In the genomic region with DNA sequence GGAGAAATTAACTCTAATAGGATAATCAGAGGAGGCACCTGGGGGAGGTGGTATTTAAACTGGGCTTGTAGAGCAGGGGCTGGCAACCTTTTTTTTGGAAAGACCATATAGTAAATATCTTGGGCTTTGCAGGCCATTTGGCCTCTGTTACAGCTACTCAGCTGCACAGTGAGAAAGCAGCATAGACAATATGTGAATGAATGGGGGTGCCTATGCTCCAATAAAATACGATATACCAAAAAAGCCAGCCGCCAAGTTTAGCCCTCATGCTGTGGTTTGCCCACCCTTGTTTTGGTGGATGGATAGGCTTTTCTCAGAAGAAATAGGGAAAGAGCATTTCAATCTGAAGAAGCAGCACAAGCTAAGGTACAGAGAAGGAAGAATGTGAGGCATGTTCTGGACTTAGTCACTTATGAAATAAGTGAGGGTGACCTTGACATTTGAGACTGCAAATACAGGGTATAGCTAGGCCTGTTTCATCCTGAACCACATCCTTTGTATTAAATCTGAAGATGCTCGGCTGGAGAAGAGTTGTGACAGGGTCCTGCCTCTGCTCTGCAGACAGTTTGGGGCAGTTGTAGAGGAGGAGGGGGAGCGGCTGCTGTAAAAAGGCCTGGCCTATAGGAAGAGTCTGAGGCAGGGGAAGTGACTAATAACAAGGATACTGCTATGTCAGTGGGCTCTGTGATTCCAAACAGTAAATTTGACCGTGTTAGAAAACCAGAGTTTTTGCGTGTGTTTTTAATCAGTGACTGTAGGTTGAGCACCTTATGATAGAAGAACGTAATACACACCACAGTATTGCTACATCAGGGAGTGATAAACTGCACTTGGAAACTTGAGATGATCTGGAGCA, we compare ENCODE assay signal across 10 cellular contexts.
DNase-seq lines count a peak whose midpoint lies in the region; ATAC-seq and TF ChIP-seq lines count a peak whose summit lies in the region.
"Had no signal": no experiment of that assay in that cellular context is flagged by ENCODE, and none has a peak within 500 bp of the region (broad histone marks: within the 10 kb centered on the region; RNA-seq: fewer than 3 reads in every experiment).

No MANE protein-coding gene starts in this region.

- no peak overlapping the region for H3K4me3 ChIP-seq in AG04449 (ENCODE audit: low read depth, low read length)

- CTCF ChIA-PET in AG04449 (lab: Yijun Ruan, JAX) = interaction anchor here (0.6 to 1.3 kb wide), 3 partner anchors 64 to 238 kb away, joined by 3 to 4 read pairs (median 3); no protein-coding TSS in a partner anchor

- peak overlapping the region; percentile 42 for H3K27ac ChIP-seq in caudate nucleus (ENCODE audit: low read depth, low read length)

- intact Hi-C loops in left colon (cut with DNase I, micrococcal nuclease) = no loop called here

- DNase-seq in AG04449 (ENCODE audit: low read depth, low spot score) (peak; percentile 28), HCEC 1CT (peak; percentile 36), caudate nucleus (lab: John Stamatoyannopoulos, UW) (no peak), left colon (no peak), GM03348 (ENCODE audit: low spot score) (no peak), OCI-M2 (lab: John Stamatoyannopoulos, UW; ENCODE audit: unreplicated experiment) (no peak), NCI-H146 treated with DMSO at 0.1 percent for 48 hours (lab: John Stamatoyannopoulos, UW; ENCODE audit: unreplicated experiment) (no peak), NOMO-1 treated with DMSO at 0.1 percent for 48 hours (lab: John Stamatoyannopoulos, UW; ENCODE audit: unreplicated experiment) (no peak)
- DNase-seq: activated T-cell treated with anti-CD3 and anti-CD28 coated beads for 4 hours; central memory CD4-positive, alpha-beta T cell had no signal

- ATAC-seq in left colon = peak; percentile 55

- no peak for TF ChIP-seq CTCF in AG04449 (IDR thresholded peaks at IDR 0.05; ENCODE audit: insufficient read depth, low read length, missing control alignments)

- POLR2A ChIA-PET in AG04449 (lab: Yijun Ruan, JAX) = no interaction called here

Comparison
In these comparisons a context has a peak if more than half of its experiments do, and no peak if none do; other contexts are left out.
1. DNase-seq: peak in AG04449 (single experiment) and HCEC 1CT (single experiment); none in caudate nucleus (0 of 61), left colon (0 of 2), GM03348 (single experiment), OCI-M2 (single experiment), NCI-H146 treated with DMSO at 0.1 percent for 48 hours (single experiment) and NOMO-1 treated with DMSO at 0.1 percent for 48 hours (single experiment).